8 cellular contexts compared by ENCODE assay signal in genomic region chr9:37913480-37914153, GRCh38. TPM values are rescaled to one million over a fixed set of nuclear protein-coding genes. Genes with fewer than 3 reads are reported as not detected.
DNase-seq lines count a peak whose midpoint lies in the region; ATAC-seq and TF ChIP-seq lines count a peak whose summit lies in the region.

No MANE protein-coding gene starts in this region.

- H3K4me3 Mint-ChIP-seq in Caco-2 (ENCODE audit: unreplicated experiment): no peak overlapping the region

- H3K27me3 Mint-ChIP-seq in Caco-2 (ENCODE audit: insufficient read depth, unreplicated experiment): no peaks in the 10 kb centered on the region

- no peaks in the 10 kb centered on the region for H3K9me3 Mint-ChIP-seq in Caco-2 (ENCODE audit: unreplicated experiment)

- H3K36me3 ChIP-seq in Caco-2 (ENCODE audit: control insufficient read depth, insufficient read depth, low read length) (no peaks in the 10 kb centered on the region), thymus (ENCODE audit: control insufficient read depth, insufficient read depth) (no peaks in the 10 kb centered on the region)

- H3K4me3 ChIP-seq in Caco-2 (ENCODE audit: low read depth, low read length) (no peak overlapping the region), thymus (ENCODE audit: low read length) (no peak overlapping the region)

- H3K9me3 ChIP-seq in Caco-2: no peaks in the 10 kb centered on the region
- no peaks in the 10 kb centered on the region for H3K9me3 ChIP-seq in thymus (ENCODE audit: control insufficient read depth)

- CTCF ChIA-PET in Caco-2 (lab: Charles Lee): interaction anchor here (0.6 to 2.2 kb wide), 28 partner anchors 11 to 447 kb away, joined by 3 to 25 read pairs (median 4); partner anchors contain the start of gene SHB

- DNase-seq in Caco-2: peak; percentile 86 to 93
- DNase-seq in Kasumi-1 (lab: John Stamatoyannopoulos, UW): peak; percentile 97 to 98
- peak; percentile 81 for DNase-seq in RPMI7951 (ENCODE audit: low read depth)
- peak; percentile 66 for DNase-seq in activated T-helper 1 cell treated with Interleukin-2 at 50 U/mL for 16 hours (ENCODE audit: low read depth)
- DNase-seq in foreskin melanocyte: peak; percentile 41
- DNase-seq in occipital lobe (lab: John Stamatoyannopoulos, UW): peak; percentile 77

- intact Hi-C loops in Caco-2 (cut with micrococcal nuclease; ENCODE audit: unreplicated experiment): loop anchor here (1.0 to 2.0 kb wide), 7 partner anchors 29 to 450 kb away; no protein-coding TSS in a partner anchor

- H3K36me3 Mint-ChIP-seq in Caco-2 (ENCODE audit: insufficient read depth, unreplicated experiment): peaks cover 35% of the 10 kb centered on the region

- peak; percentile 88 to 93 for TF ChIP-seq CTCF in Caco-2 (IDR thresholded peaks at IDR 0.05; ENCODE audit: insufficient read depth in 1 of 2, low read depth in 1 of 2, low read length in 1 of 2, severe bottlenecking in 1 of 2, unreplicated experiment in 1 of 2)

- peak; percentile 74 for ATAC-seq in GM21526 (IDR thresholded peaks at IDR 0.05; ENCODE audit: low FRiP score, unreplicated experiment)

- H3K27ac Mint-ChIP-seq in Caco-2 (ENCODE audit: unreplicated experiment): peak overlapping the region; percentile 57

- H3K4me1 ChIP-seq in Caco-2 (peaks cover 10% of the 10 kb centered on the region), thymus (ENCODE audit: control insufficient read depth, insufficient read depth, low read length) (no peaks in the 10 kb centered on the region)

- H3K4me1 Mint-ChIP-seq in Caco-2 (ENCODE audit: low read depth, unreplicated experiment): peaks cover 11% of the 10 kb centered on the region

- H3K27me3 ChIP-seq in Caco-2 (replicated peaks; ENCODE audit: control insufficient read depth, insufficient read depth, low read length) (no peaks in the 10 kb centered on the region), thymus (ENCODE audit: control insufficient read depth, insufficient read depth) (no peaks in the 10 kb centered on the region)

- POLR2A ChIA-PET in Caco-2 (lab: Charles Lee): no interaction called here

- 59% methylated on average over 11 of the region's 11 CpGs for WGBS in thymus

- H3K27ac ChIP-seq in thymus (ENCODE audit: low read depth): peak overlapping the region; percentile 15

- BruUV-seq in Caco-2 (replicated peaks; lab: Mats Ljungman, UMichigan): no TSS peak

RNA-seq across cellular contexts. Expression of gene SLC25A51, which starts 9.7 kb away (rescaled TPM):
- 29.1 and 29.3 TPM in 2 replicates for total RNA-seq in Caco-2 (2022)
- 47.2 and 55.5 TPM in 2 replicates for total RNA-seq in RPMI7951 (2014; rRNA removed; shearing (Covaris generic))
- total RNA-seq in occipital lobe: 121 TPM
- polyA plus RNA-seq in thymus: 8.6 TPM

Comparison
In these comparisons a context has a peak if more than half of its experiments do, and no peak if none do; other contexts are left out.
1. DNase-seq: peak in every context shown above with its lines; median percentile 98 in Kasumi-1; 90 in Caco-2; 81 in RPMI7951; 77 in occipital lobe; 66 in activated T-helper 1 cell treated with Interleukin-2 at 50 U/mL for 16 hours; 41 in foreskin melanocyte.